Comparison of ENCODE assay signal across 23 cellular contexts in the genomic region with DNA sequence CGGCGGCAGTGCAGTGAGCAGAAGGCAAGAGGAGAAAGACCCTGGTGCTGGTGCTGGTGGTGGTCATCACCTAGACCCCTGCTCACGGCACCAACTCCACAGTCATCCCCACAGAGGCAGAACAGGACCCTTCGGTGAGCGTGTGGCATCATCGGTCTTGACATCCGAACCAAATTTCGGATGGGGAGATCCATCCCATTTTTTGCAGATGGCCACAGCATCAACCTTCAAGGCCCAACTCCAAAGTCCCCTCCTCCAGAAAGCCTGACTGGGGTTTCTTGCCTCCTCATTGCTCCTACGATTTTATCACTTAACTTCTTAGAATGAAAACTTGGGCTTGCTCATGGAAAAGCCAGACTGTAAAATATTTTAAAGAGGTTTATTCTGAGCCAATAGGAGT. TPM values are rescaled to one million over a fixed set of nuclear protein-coding genes. Genes with fewer than 3 reads are reported as not detected.
"Had no signal": no experiment of that assay in that cellular context is flagged by ENCODE, and none has a peak within 500 bp of the region (broad histone marks: within the 10 kb centered on the region; RNA-seq: fewer than 3 reads in every experiment).

No MANE protein-coding gene starts in this region.

- FAIRE-seq: RCC 7860 had no signal

- H3K9ac ChIP-seq: KMS-11 had no signal

- H3K4me1 ChIP-seq: SJSA1 had no signal

- H3K9me3 ChIP-seq: SJSA1 had no signal

- H3K36me3 ChIP-seq: SJSA1 had no signal

- H3K4me3 ChIP-seq: SJSA1, SK-N-MC had no signal

- H3K4me2 ChIP-seq: KMS-11 had no signal

- H3K27ac ChIP-seq: KMS-11, SJSA1, SK-N-MC had no signal

- DNase-seq: IMR-90, Kasumi-1, MM.1S, NCI-H1092 treated with DMSO at 0.1 percent for 48 hours, NCI-H1436, NCI-H1694, NCI-H187 treated with DMSO at 0.1 percent for 48 hours, NCI-H2029 treated with DMSO at 0.1 percent for 48 hours, NCI-H226, NCI-H446, NCI-H510A, NCI-H524 treated with DMSO at 0.1 percent for 48 hours, NCI-H69, NCI-H774, Right ventricle myocardium superior, RPMI8226, SIG-M5 had no signal

- H3K27me3 ChIP-seq: SJSA1 had no signal

RNA-seq across cellular contexts. Expression of gene KLK12, which starts 8.7 kb away (rescaled TPM):
- total RNA-seq: IMR-90, M059J, Right ventricle myocardium superior, SJSA1 had no signal
- polyA plus RNA-seq: IMR-90 had no signal

RNA-seq across cellular contexts. Expression of gene KLK11, which starts 17.1 kb away (rescaled TPM):
- total RNA-seq: IMR-90, M059J, Right ventricle myocardium superior, SJSA1 had no signal
- polyA plus RNA-seq: IMR-90 had no signal

RNA-seq across cellular contexts. Expression of gene KLK13, which starts 21.4 kb away (rescaled TPM):
- total RNA-seq: HT-29, IMR-90, M059J, Right ventricle myocardium superior, SJSA1 had no signal
- polyA plus RNA-seq: IMR-90 had no signal

RNA-seq across cellular contexts. Expression of gene KLK10, which starts 24.0 kb away (rescaled TPM):
- total RNA-seq: IMR-90, M059J, Right ventricle myocardium superior, SJSA1 had no signal
- polyA plus RNA-seq: IMR-90 had no signal

RNA-seq across cellular contexts. Expression of gene KLK14, which starts 39.2 kb away (rescaled TPM):
- total RNA-seq: HT-29, IMR-90, M059J, SJSA1 had no signal
- polyA plus RNA-seq: IMR-90 had no signal
